ENCODE assay signal across 23 cellular contexts in genomic region chr21:40652436-40652835, GRCh38.
"Had no signal": no experiment of that assay in that cellular context is flagged by ENCODE, and none has a peak within 500 bp of the region (broad histone marks: within the 10 kb centered on the region; RNA-seq: fewer than 3 reads in every experiment).

No MANE protein-coding gene starts in this region.

- H3K4me1 ChIP-seq: colonic mucosa, esophagus squamous epithelium, gastrocnemius medialis, heart right ventricle, left lung, lower lobe of right lung had no signal

- H3K27ac ChIP-seq: colonic mucosa, epithelial cell of prostate, esophagus squamous epithelium, gastrocnemius medialis, heart right ventricle, left lung, lower lobe of right lung had no signal

- H3K36me3 ChIP-seq: colonic mucosa, esophagus squamous epithelium, gastrocnemius medialis, heart right ventricle, left lung, lower lobe of right lung had no signal

- H3K27me3 ChIP-seq: colonic mucosa, esophagus squamous epithelium, gastrocnemius medialis, heart right ventricle, left lung had no signal

- H3K4me3 ChIP-seq: colonic mucosa, esophagus squamous epithelium, gastrocnemius medialis, heart right ventricle, left lung, lower lobe of right lung had no signal

- ATAC-seq: effector memory CD8-positive, alpha-beta T cell; esophagus mucosa; gastrocnemius medialis; heart right ventricle; left cardiac atrium; left lung; left ventricle myocardium superior; lower lobe of right lung; naive thymus-derived CD4-positive, alpha-beta T cell had no signal

- H3K9me3 ChIP-seq: colonic mucosa, esophagus squamous epithelium, gastrocnemius medialis, lower lobe of right lung had no signal

- DNase-seq: colonic mucosa; cortex of kidney; effector CD8-positive, alpha-beta T cell; effector memory CD8-positive, alpha-beta T cell; endodermal cell; erythroblast; esophagus squamous epithelium; foreskin fibroblast; foreskin melanocyte; gastrocnemius medialis; glutamatergic neuron; head of caudate nucleus; heart right ventricle; hippocampal formation; left cardiac atrium; left lung; left ventricle myocardium superior; lower lobe of right lung; mesenchymal stem cell; midbrain; naive thymus-derived CD4-positive, alpha-beta T cell had no signal
